ENCODE assay signal across 36 cellular contexts in the genomic region with DNA sequence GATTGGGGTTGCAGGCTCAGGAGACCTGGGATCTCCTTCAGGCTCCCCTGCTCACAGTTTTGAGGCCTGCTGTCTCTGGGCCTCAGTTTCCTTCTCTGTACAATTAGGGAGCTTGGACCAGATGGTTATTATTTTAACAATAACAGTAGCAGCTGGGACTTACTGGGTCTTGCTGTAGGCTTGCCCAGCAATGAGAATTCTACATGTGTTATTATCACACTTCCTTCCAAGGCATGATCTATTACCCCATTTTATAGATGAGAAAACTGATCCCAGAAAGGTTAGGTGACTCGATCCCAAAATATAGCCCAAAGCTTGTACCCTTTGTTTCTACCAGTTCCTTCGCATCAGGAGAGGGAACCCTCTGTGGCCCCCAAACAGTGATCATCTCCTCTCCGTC.
"Had no signal": no experiment of that assay in that cellular context is flagged by ENCODE, and none has a peak within 500 bp of the region (broad histone marks: within the 10 kb centered on the region; RNA-seq: fewer than 3 reads in every experiment).

No MANE protein-coding gene starts in this region.

- H3K36me3 Mint-ChIP-seq: activated CD4-positive, alpha-beta memory T cell treated with anti-CD3 and anti-CD28 coated beads for 36 hours; activated naive CD4-positive, alpha-beta T cell treated with anti-CD3 and anti-CD28 coated beads, Interleukin-2, amount 50 U/mL, for 72 hours; activated naive CD8-positive, alpha-beta T cell treated with anti-CD3 and anti-CD28 coated beads for 36 hours had no signal

- H3K9me3 ChIP-seq: adrenal gland, body of pancreas, breast epithelium had no signal

- H3K27ac ChIP-seq: adrenal gland, body of pancreas, brain microvascular endothelial cell, breast epithelium, VCaP had no signal

- H3K4me3 Mint-ChIP-seq: activated B cell treated with CpG ODN at 0.5 μM for 24 hours; activated CD4-positive, alpha-beta memory T cell treated with anti-CD3 and anti-CD28 coated beads for 36 hours; activated CD4-positive, alpha-beta T cell treated with anti-CD3 and anti-CD28 coated beads, Interleukin-2, amount 10 ng/mL, durations not matched to agents 24 days and 14 days; activated CD8-positive, alpha-beta T cell treated with anti-CD3 and anti-CD28 coated beads for 36 hours; activated naive CD4-positive, alpha-beta T cell treated with anti-CD3 and anti-CD28 coated beads for 36 hours; activated naive CD8-positive, alpha-beta T cell treated with anti-CD3 and anti-CD28 coated beads for 36 hours; activated T-cell treated with anti-CD3 and anti-CD28 coated beads, Interleukin-2, amount 50 U/mL, for 4 hours; activated T-cell treated with anti-CD3 and anti-CD28 coated beads, Interleukin-2, amount 50 U/mL, for 72 hours; activated T-helper 1 cell treated with anti-CD3 and anti-CD28 coated beads, Interleukin-12 subunit alpha, Interleukin-12 subunit beta, Interleukin-2, Interleukin-4 antibody, amounts not matched to agents 30 ng/mL and 10 ng/mL and 1 ng/mL, durations not matched to agents 14 hours and 24 hours and 36 hours; activated T-helper 17 cell treated with anti-CD3 and anti-CD28 coated beads, Interleukin-2, amount 50 U/mL, for 72 hours; T-helper 1 cell treated with Interleukin-12 subunit alpha and Interleukin-12 subunit beta and Interleukin-4 antibody, amounts not matched to agents 30 μg/mL and 1 μg/mL, for 36 hours; T-helper 2 cell treated with Interferon-gamma antibody and Interleukin-4, amounts not matched to agents 5 μg/mL and 100 μg/mL, for 36 hours had no signal

- H3K27ac Mint-ChIP-seq: activated B cell treated with CpG ODN at 0.5 μM for 24 hours; activated CD4-positive, alpha-beta memory T cell treated with anti-CD3 and anti-CD28 coated beads for 36 hours; activated CD4-positive, alpha-beta T cell treated with anti-CD3 and anti-CD28 coated beads, Interleukin-2, amount 10 ng/mL, durations not matched to agents 24 days and 14 days; activated CD8-positive, alpha-beta T cell treated with anti-CD3 and anti-CD28 coated beads for 36 hours; activated naive CD4-positive, alpha-beta T cell treated with anti-CD3 and anti-CD28 coated beads for 36 hours; activated naive CD4-positive, alpha-beta T cell treated with anti-CD3 and anti-CD28 coated beads, Interleukin-2, amount 50 U/mL, for 72 hours; activated naive CD8-positive, alpha-beta T cell treated with anti-CD3 and anti-CD28 coated beads for 36 hours; activated T-cell treated with anti-CD3 and anti-CD28 coated beads, Interleukin-2, amount 50 U/mL, for 72 hours; activated T-helper 1 cell treated with anti-CD3 and anti-CD28 coated beads, Interleukin-12 subunit alpha, Interleukin-12 subunit beta, Interleukin-2, Interleukin-4 antibody, amounts not matched to agents 30 ng/mL and 10 ng/mL and 1 ng/mL, durations not matched to agents 14 hours and 24 hours and 36 hours; activated T-helper 17 cell treated with anti-CD3 and anti-CD28 coated beads, Interleukin-2, amount 50 U/mL, for 72 hours; T-helper 1 cell treated with Interleukin-12 subunit alpha and Interleukin-12 subunit beta and Interleukin-4 antibody, amounts not matched to agents 30 μg/mL and 1 μg/mL, for 36 hours; T-helper 2 cell treated with Interferon-gamma antibody and Interleukin-4, amounts not matched to agents 5 μg/mL and 100 μg/mL, for 36 hours had no signal

- H3K27me3 ChIP-seq: adrenal gland, body of pancreas, brain microvascular endothelial cell had no signal

- H3K9me3 Mint-ChIP-seq: activated B cell treated with CpG ODN at 0.5 μM for 24 hours; activated CD4-positive, alpha-beta memory T cell treated with anti-CD3 and anti-CD28 coated beads for 36 hours; activated CD4-positive, alpha-beta T cell treated with anti-CD3 and anti-CD28 coated beads, Interleukin-2, amount 10 ng/mL, durations not matched to agents 24 days and 14 days; activated CD8-positive, alpha-beta T cell treated with anti-CD3 and anti-CD28 coated beads for 36 hours; activated naive CD4-positive, alpha-beta T cell treated with anti-CD3 and anti-CD28 coated beads for 36 hours; activated naive CD4-positive, alpha-beta T cell treated with anti-CD3 and anti-CD28 coated beads, Interleukin-2, amount 50 U/mL, for 72 hours; activated naive CD8-positive, alpha-beta T cell treated with anti-CD3 and anti-CD28 coated beads for 36 hours; activated T-cell treated with anti-CD3 and anti-CD28 coated beads, Interleukin-2, amount 50 U/mL, for 4 hours; activated T-cell treated with anti-CD3 and anti-CD28 coated beads, Interleukin-2, amount 50 U/mL, for 72 hours; activated T-helper 1 cell treated with anti-CD3 and anti-CD28 coated beads, Interleukin-12 subunit alpha, Interleukin-12 subunit beta, Interleukin-2, Interleukin-4 antibody, amounts not matched to agents 30 ng/mL and 10 ng/mL and 1 ng/mL, durations not matched to agents 14 hours and 24 hours and 36 hours; activated T-helper 17 cell treated with anti-CD3 and anti-CD28 coated beads, Interleukin-2, amount 50 U/mL, for 72 hours; T-helper 1 cell treated with Interleukin-12 subunit alpha and Interleukin-12 subunit beta and Interleukin-4 antibody, amounts not matched to agents 30 μg/mL and 1 μg/mL, for 36 hours; T-helper 2 cell treated with Interferon-gamma antibody and Interleukin-4, amounts not matched to agents 5 μg/mL and 100 μg/mL, for 36 hours had no signal

- H3K4me1 Mint-ChIP-seq: activated B cell treated with CpG ODN at 0.5 μM for 24 hours; activated CD4-positive, alpha-beta T cell treated with anti-CD3 and anti-CD28 coated beads, Interleukin-2, amount 10 ng/mL, durations not matched to agents 24 days and 14 days; activated naive CD8-positive, alpha-beta T cell treated with anti-CD3 and anti-CD28 coated beads for 36 hours; activated T-helper 17 cell treated with anti-CD3 and anti-CD28 coated beads, Interleukin-2, amount 50 U/mL, for 72 hours had no signal

- FAIRE-seq: astrocyte, TTC549 had no signal

- H3K36me3 ChIP-seq: adrenal gland, brain microvascular endothelial cell, breast epithelium had no signal

- DNase-seq: activated B cell treated with CpG ODN at 0.5 μM for 24 hours; activated CD4-positive, alpha-beta memory T cell treated with anti-CD3 and anti-CD28 coated beads for 36 hours; activated CD4-positive, alpha-beta T cell treated with anti-CD3 and anti-CD28 coated beads for 4 hours; activated CD4-positive, alpha-beta T cell treated with anti-CD3 and anti-CD28 coated beads, Interleukin-2, amount 10 ng/mL, durations not matched to agents 24 days and 14 days; activated CD4-positive, alpha-beta T cell treated with anti-CD3 and anti-CD28 coated beads, Interleukin-2, amount 50 U/mL, for 1 hour; activated CD4-positive, alpha-beta T cell treated with anti-CD3 and anti-CD28 coated beads, Interleukin-2, amount 50 U/mL, for 4 hours; activated CD4-positive, CD25-positive, alpha-beta regulatory T cell treated with anti-CD3 and anti-CD28 coated beads, Interleukin-2, amount 50 U/mL, for 72 hours; activated CD8-positive, alpha-beta T cell treated with anti-CD3 and anti-CD28 coated beads for 36 hours; activated effector memory CD4-positive, alpha-beta T cell treated with anti-CD3 and anti-CD28 coated beads, Interleukin-2, amount 50 U/mL, for 16 hours; activated gamma-delta T cell treated with Interleukin-2 at 50 U/mL for 16 hours; activated naive CD4-positive, alpha-beta T cell; activated naive CD4-positive, alpha-beta T cell treated with anti-CD3 and anti-CD28 coated beads for 36 hours; activated naive CD4-positive, alpha-beta T cell treated with anti-CD3 and anti-CD28 coated beads, Interleukin-2, amount 50 U/mL, for 16 hours; activated naive CD8-positive, alpha-beta T cell treated with anti-CD3 and anti-CD28 coated beads for 36 hours; activated T-cell treated with anti-CD3 and anti-CD28 coated beads for 4 hours; activated T-cell treated with anti-CD3 and anti-CD28 coated beads, Interleukin-2, amount 50 U/mL, for 1 hour; activated T-cell treated with anti-CD3 and anti-CD28 coated beads, Interleukin-2, amount 50 U/mL, for 4 hours; activated T-cell treated with anti-CD3 and anti-CD28 coated beads, Interleukin-2, amount 50 U/mL, for 72 hours; adrenal gland; amniotic stem cell; aorta; body of pancreas; brain microvascular endothelial cell; central memory CD4-positive, alpha-beta T cell; T-helper 1 cell; T-helper 2 cell; T-helper 9 cell had no signal

- H3K4me1 ChIP-seq: adrenal gland, body of pancreas, breast epithelium had no signal

- ATAC-seq: activated CD8-positive, alpha-beta T cell treated with anti-CD3 and anti-CD28 coated beads for 36 hours; activated naive CD4-positive, alpha-beta T cell treated with anti-CD3 and anti-CD28 coated beads, Interleukin-2, amount 50 U/mL, for 72 hours; activated T-cell treated with anti-CD3 and anti-CD28 coated beads, Interleukin-2, amount 50 U/mL, for 4 hours; activated T-cell treated with anti-CD3 and anti-CD28 coated beads, Interleukin-2, amount 50 U/mL, for 72 hours; activated T-helper 17 cell treated with anti-CD3 and anti-CD28 coated beads, Interleukin-2, amount 50 U/mL, for 72 hours; body of pancreas had no signal

- H3K4me3 ChIP-seq: adrenal gland, body of pancreas, breast epithelium had no signal
